ENCODE assay signal across 7 cellular contexts in genomic region chr3:6425289-6425820, GRCh38.
"Had no signal": no experiment of that assay in that cellular context is flagged by ENCODE, and none has a peak within 500 bp of the region (broad histone marks: within the 10 kb centered on the region; RNA-seq: fewer than 3 reads in every experiment).

No MANE protein-coding gene starts in this region.

- FAIRE-seq: HepG2, HTR-8/SVneo had no signal

- H3K27ac ChIP-seq: HL-60, KMS-11 had no signal

- DNase-seq: IMR-90, KBM-7, KG1 had no signal

- ATAC-seq: HepG2 had no signal

- H3K9ac ChIP-seq: KMS-11 had no signal

- H3K4me2 ChIP-seq: KMS-11 had no signal
